In the genomic region with DNA sequence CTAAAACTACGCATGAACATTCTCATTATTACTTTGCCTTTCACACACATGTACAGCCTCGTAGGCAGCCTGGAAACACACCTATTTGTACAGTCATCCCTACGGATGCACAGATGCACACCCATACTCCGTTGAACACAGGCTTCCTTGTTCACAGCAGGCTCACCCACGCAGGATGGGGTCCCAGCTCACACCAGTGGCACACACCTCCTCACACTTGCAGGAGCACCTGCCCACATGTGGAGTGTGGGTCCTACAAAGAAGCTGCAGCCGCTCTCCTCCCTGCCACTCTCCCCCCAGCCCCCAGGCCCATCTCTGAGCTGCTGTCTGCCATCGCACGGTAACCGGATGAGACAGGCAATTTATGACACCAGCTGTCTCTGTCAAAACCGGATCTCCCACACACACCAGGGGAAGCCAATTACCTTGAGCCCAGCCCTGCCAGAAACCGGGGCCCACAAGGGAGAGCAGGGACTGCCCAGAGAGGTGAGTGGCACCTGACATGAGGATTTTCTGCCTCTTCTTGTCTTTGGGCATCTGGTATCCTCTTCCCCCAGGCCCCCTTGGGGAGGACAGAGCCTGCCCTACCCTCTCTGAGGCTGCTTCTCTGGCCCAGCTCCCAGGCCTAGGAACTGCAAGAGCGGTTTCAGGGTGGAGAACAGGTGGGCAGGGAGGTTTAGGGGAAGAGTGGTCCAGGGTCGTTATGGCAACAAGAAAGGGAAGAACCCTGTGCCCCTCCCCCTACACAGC, we compare ENCODE assay signal across 1 cellular context.
TF ChIP-seq lines count a peak whose summit lies in the region.

No MANE protein-coding gene starts in this region.

TF ChIP-seq in GM12878, 131 proteins besides CTCF, POLR2A, EP300 and RAD21 (continued from another document and continues in another):
- TF ChIP-seq, protein P1, sequence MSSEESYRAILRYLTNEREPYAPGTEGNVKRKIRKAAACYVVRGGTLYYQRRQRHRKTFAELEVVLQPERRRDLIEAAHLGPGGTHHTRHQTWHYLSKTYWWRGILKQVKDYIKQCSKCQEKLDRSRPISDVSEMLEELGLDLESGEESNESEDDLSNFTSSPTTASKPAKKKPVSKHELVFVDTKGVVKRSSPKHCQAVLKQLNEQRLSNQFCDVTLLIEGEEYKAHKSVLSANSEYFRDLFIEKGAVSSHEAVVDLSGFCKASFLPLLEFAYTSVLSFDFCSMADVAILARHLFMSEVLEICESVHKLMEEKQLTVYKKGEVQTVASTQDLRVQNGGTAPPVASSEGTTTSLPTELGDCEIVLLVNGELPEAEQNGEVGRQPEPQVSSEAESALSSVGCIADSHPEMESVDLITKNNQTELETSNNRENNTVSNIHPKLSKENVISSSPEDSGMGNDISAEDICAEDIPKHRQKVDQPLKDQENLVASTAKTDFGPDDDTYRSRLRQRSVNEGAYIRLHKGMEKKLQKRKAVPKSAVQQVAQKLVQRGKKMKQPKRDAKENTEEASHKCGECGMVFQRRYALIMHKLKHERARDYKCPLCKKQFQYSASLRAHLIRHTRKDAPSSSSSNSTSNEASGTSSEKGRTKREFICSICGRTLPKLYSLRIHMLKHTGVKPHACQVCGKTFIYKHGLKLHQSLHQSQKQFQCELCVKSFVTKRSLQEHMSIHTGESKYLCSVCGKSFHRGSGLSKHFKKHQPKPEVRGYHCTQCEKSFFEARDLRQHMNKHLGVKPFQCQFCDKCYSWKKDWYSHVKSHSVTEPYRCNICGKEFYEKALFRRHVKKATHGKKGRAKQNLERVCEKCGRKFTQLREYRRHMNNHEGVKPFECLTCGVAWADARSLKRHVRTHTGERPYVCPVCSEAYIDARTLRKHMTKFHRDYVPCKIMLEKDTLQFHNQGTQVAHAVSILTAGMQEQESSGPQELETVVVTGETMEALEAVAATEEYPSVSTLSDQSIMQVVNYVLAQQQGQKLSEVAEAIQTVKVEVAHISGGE (CRISPR knock-in tag; IDR thresholded peaks at IDR 0.05): no peak
- TF ChIP-seq SUPT20H (IDR thresholded peaks at IDR 0.05; ENCODE audit: borderline replicate concordance, control insufficient read depth, low read depth, low read length): no peak
- TF ChIP-seq NBN (IDR thresholded peaks at IDR 0.05): no peak
- TF ChIP-seq EED (IDR thresholded peaks at IDR 0.05; ENCODE audit: low read depth): no peak
- TF ChIP-seq ASH2L (IDR thresholded peaks at IDR 0.05; ENCODE audit: borderline replicate concordance, low read depth): no peak
- peak; percentile 12; the same call in 1 of the 2 replicates for TF ChIP-seq ATF7 (IDR thresholded peaks at IDR 0.05; ENCODE audit: low read depth)
- no peak for TF ChIP-seq RBBP5 (conservative IDR thresholded peaks at IDR 0.05)
- TF ChIP-seq YBX1 (IDR thresholded peaks at IDR 0.05): no peak
- no peak for TF ChIP-seq ZNF217 (IDR thresholded peaks at IDR 0.05)
- no peak for TF ChIP-seq CREB1 (IDR thresholded peaks at IDR 0.05; ENCODE audit: low read depth)
- no peak for TF ChIP-seq MTA3 (IDR thresholded peaks at IDR 0.05; ENCODE audit: borderline replicate concordance, low read length)
- no peak for TF ChIP-seq CBFB (IDR thresholded peaks at IDR 0.05; ENCODE audit: low read depth)
- no peak for TF ChIP-seq SP1 (IDR thresholded peaks at IDR 0.05; ENCODE audit: low read depth, low read length)
- TF ChIP-seq EZH2 (IDR thresholded peaks at IDR 0.05; ENCODE audit: borderline replicate concordance, control insufficient read depth, low read depth, low read length): no peak
- TF ChIP-seq, protein P2, sequence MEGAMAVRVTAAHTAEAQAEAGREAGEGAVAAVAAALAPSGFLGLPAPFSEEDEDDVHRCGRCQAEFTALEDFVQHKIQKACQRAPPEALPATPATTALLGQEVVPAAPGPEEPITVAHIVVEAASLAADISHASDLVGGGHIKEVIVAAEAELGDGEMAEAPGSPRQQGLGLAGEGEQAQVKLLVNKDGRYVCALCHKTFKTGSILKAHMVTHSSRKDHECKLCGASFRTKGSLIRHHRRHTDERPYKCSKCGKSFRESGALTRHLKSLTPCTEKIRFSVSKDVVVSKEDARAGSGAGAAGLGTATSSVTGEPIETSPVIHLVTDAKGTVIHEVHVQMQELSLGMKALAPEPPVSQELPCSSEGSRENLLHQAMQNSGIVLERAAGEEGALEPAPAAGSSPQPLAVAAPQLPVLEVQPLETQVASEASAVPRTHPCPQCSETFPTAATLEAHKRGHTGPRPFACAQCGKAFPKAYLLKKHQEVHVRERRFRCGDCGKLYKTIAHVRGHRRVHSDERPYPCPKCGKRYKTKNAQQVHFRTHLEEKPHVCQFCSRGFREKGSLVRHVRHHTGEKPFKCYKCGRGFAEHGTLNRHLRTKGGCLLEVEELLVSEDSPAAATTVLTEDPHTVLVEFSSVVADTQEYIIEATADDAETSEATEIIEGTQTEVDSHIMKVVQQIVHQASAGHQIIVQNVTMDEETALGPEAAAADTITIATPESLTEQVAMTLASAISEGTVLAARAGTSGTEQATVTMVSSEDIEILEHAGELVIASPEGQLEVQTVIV (IDR thresholded peaks at IDR 0.05; ENCODE audit: borderline replicate concordance, partially characterized antibody): no peak
- TF ChIP-seq SPI1 (IDR thresholded peaks at IDR 0.05; ENCODE audit: borderline replicate concordance, insufficient read depth, low read depth, low read length): 0 out of 2 replicates have a peak, but pooled peaks have one; percentile 2
- TF ChIP-seq NR2C2 (IDR thresholded peaks at IDR 0.05; ENCODE audit: borderline replicate concordance, control insufficient read depth, insufficient read length, low read depth): no peak
- TF ChIP-seq POU2F2 (IDR thresholded peaks at IDR 0.05; ENCODE audit: borderline replicate concordance, low read depth, low read length): no peak
- no peak for TF ChIP-seq POLR2AphosphoS5 (IDR thresholded peaks at IDR 0.05; ENCODE audit: low read length)
- TF ChIP-seq KAT2A (conservative IDR thresholded peaks at IDR 0.05; ENCODE audit: control insufficient read depth, low read depth, low read length): no peak
- TF ChIP-seq ZNF274 (IDR thresholded peaks at IDR 0.05; ENCODE audit: insufficient read depth, insufficient read length): no peak
- TF ChIP-seq SREBF1 (IDR thresholded peaks at IDR 0.05; ENCODE audit: low read length): no peak
- no peak for TF ChIP-seq PML (IDR thresholded peaks at IDR 0.05; ENCODE audit: low read length)
- TF ChIP-seq, protein P3, sequence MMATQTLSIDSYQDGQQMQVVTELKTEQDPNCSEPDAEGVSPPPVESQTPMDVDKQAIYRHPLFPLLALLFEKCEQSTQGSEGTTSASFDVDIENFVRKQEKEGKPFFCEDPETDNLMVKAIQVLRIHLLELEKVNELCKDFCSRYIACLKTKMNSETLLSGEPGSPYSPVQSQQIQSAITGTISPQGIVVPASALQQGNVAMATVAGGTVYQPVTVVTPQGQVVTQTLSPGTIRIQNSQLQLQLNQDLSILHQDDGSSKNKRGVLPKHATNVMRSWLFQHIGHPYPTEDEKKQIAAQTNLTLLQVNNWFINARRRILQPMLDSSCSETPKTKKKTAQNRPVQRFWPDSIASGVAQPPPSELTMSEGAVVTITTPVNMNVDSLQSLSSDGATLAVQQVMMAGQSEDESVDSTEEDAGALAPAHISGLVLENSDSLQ (IDR thresholded peaks at IDR 0.05): peak; percentile 84
- peak; percentile 58; the same call in 1 of the 2 replicates for TF ChIP-seq DPF2 (IDR thresholded peaks at IDR 0.05)
- TF ChIP-seq, protein P4, sequence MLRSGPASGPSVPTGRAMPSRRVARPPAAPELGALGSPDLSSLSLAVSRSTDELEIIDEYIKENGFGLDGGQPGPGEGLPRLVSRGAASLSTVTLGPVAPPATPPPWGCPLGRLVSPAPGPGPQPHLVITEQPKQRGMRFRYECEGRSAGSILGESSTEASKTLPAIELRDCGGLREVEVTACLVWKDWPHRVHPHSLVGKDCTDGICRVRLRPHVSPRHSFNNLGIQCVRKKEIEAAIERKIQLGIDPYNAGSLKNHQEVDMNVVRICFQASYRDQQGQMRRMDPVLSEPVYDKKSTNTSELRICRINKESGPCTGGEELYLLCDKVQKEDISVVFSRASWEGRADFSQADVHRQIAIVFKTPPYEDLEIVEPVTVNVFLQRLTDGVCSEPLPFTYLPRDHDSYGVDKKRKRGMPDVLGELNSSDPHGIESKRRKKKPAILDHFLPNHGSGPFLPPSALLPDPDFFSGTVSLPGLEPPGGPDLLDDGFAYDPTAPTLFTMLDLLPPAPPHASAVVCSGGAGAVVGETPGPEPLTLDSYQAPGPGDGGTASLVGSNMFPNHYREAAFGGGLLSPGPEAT (IDR thresholded peaks at IDR 0.05; ENCODE audit: low read depth): no peak
- no peak for TF ChIP-seq PAX5 (IDR thresholded peaks at IDR 0.05; ENCODE audit: borderline replicate concordance, low read depth, low read length)
- no peak for TF ChIP-seq POLR2AphosphoS2 (IDR thresholded peaks at IDR 0.05; ENCODE audit: low read depth, low read length)
- TF ChIP-seq, protein P5, sequence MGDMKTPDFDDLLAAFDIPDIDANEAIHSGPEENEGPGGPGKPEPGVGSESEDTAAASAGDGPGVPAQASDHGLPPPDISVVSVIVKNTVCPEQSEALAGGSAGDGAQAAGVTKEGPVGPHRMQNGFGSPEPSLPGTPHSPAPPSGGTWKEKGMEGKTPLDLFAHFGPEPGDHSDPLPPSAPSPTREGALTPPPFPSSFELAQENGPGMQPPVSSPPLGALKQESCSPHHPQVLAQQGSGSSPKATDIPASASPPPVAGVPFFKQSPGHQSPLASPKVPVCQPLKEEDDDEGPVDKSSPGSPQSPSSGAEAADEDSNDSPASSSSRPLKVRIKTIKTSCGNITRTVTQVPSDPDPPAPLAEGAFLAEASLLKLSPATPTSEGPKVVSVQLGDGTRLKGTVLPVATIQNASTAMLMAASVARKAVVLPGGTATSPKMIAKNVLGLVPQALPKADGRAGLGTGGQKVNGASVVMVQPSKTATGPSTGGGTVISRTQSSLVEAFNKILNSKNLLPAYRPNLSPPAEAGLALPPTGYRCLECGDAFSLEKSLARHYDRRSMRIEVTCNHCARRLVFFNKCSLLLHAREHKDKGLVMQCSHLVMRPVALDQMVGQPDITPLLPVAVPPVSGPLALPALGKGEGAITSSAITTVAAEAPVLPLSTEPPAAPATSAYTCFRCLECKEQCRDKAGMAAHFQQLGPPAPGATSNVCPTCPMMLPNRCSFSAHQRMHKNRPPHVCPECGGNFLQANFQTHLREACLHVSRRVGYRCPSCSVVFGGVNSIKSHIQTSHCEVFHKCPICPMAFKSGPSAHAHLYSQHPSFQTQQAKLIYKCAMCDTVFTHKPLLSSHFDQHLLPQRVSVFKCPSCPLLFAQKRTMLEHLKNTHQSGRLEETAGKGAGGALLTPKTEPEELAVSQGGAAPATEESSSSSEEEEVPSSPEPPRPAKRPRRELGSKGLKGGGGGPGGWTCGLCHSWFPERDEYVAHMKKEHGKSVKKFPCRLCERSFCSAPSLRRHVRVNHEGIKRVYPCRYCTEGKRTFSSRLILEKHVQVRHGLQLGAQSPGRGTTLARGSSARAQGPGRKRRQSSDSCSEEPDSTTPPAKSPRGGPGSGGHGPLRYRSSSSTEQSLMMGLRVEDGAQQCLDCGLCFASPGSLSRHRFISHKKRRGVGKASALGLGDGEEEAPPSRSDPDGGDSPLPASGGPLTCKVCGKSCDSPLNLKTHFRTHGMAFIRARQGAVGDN (IDR thresholded peaks at IDR 0.05): no peak
- peak in 1 of 2 experiments; percentile 58; a peak in 1 of 4 replicates for TF ChIP-seq BHLHE40 (IDR thresholded peaks at IDR 0.05; ENCODE audit: borderline replicate concordance in 1 of 2, low read depth in 2 of 2, low read length in 1 of 2)
- no peak for TF ChIP-seq SMARCA5 (IDR thresholded peaks at IDR 0.05)
- TF ChIP-seq ZBED1 (IDR thresholded peaks at IDR 0.05; ENCODE audit: borderline replicate concordance): no peak
- TF ChIP-seq, protein P6, sequence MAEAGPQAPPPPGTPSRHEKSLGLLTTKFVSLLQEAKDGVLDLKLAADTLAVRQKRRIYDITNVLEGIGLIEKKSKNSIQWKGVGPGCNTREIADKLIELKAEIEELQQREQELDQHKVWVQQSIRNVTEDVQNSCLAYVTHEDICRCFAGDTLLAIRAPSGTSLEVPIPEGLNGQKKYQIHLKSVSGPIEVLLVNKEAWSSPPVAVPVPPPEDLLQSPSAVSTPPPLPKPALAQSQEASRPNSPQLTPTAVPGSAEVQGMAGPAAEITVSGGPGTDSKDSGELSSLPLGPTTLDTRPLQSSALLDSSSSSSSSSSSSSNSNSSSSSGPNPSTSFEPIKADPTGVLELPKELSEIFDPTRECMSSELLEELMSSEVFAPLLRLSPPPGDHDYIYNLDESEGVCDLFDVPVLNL (IDR thresholded peaks at IDR 0.05; ENCODE audit: low read depth, low read length): no peak
- no peak for TF ChIP-seq BACH1 (IDR thresholded peaks at IDR 0.05; ENCODE audit: borderline replicate concordance)
- TF ChIP-seq HDAC6 (IDR thresholded peaks at IDR 0.05; ENCODE audit: unreplicated experiment): no peak
- TF ChIP-seq MEF2B (IDR thresholded peaks at IDR 0.05; ENCODE audit: partially characterized antibody, poor library complexity, severe bottlenecking): peak; percentile 52
- TF ChIP-seq, protein P7, sequence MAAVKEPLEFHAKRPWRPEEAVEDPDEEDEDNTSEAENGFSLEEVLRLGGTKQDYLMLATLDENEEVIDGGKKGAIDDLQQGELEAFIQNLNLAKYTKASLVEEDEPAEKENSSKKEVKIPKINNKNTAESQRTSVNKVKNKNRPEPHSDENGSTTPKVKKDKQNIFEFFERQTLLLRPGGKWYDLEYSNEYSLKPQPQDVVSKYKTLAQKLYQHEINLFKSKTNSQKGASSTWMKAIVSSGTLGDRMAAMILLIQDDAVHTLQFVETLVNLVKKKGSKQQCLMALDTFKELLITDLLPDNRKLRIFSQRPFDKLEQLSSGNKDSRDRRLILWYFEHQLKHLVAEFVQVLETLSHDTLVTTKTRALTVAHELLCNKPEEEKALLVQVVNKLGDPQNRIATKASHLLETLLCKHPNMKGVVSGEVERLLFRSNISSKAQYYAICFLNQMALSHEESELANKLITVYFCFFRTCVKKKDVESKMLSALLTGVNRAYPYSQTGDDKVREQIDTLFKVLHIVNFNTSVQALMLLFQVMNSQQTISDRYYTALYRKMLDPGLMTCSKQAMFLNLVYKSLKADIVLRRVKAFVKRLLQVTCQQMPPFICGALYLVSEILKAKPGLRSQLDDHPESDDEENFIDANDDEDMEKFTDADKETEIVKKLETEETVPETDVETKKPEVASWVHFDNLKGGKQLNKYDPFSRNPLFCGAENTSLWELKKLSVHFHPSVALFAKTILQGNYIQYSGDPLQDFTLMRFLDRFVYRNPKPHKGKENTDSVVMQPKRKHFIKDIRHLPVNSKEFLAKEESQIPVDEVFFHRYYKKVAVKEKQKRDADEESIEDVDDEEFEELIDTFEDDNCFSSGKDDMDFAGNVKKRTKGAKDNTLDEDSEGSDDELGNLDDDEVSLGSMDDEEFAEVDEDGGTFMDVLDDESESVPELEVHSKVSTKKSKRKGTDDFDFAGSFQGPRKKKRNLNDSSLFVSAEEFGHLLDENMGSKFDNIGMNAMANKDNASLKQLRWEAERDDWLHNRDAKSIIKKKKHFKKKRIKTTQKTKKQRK (IDR thresholded peaks at IDR 0.05; ENCODE audit: low read depth, low read length): no peak
- TF ChIP-seq SREBF2 (IDR thresholded peaks at IDR 0.05; ENCODE audit: low read length): no peak
- no peak for TF ChIP-seq CEBPB (IDR thresholded peaks at IDR 0.05; ENCODE audit: borderline replicate concordance in 1 of 2, low read depth in 2 of 2, low read length in 2 of 2)
- TF ChIP-seq ZNF384 (IDR thresholded peaks at IDR 0.05; ENCODE audit: borderline replicate concordance, low read depth, low read length): no peak
